ENCODE assay signal across 2 cellular contexts in the genomic region with DNA sequence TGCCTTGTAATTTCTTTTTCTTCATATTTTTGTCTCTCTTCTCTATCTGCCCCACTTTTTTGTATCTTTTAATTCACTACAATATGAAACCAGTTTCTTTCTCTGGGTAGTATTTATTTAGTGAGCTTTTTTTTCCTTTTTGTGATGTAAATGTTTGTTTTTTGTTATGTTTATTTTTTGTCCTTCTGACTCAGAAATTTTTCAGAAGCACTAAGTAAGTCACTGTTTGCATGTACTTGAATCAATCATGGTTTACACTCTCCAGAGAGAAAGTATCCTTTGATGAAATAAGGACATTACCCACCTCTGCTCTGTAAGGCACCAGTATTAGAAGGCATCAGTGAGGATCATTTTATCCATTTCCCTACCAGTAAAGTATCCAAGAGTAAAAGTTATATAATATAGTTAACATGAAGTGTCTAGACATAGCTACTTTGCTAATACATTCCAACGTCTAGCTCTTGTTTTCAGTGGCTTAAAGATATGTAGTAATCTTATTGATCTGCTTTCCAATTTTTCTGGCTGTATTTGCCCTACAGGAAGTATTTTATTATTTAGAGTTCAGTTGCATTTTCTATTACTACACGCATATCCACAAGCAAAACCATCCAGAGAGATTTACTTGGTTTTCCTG.
TF ChIP-seq lines count a peak whose summit lies in the region.

No MANE protein-coding gene starts in this region.

TF ChIP-seq in A549, 52 proteins besides CTCF, POLR2A, EP300 and RAD21 (continued from another document):
- TF ChIP-seq RARB (CRISPR knock-in tag; IDR thresholded peaks at IDR 0.05) (no peak), TP53 (CRISPR knock-in tag; IDR thresholded peaks at IDR 0.05) (no peak), PHF8 (IDR thresholded peaks at IDR 0.05; ENCODE audit: borderline replicate concordance, low read depth) (no peak), CBX8 (IDR thresholded peaks at IDR 0.05) (no peak)

TF ChIP-seq in WTC11, 78 proteins besides CTCF, POLR2A, EP300 and RAD21 (continued from another document):
- TF ChIP-seq, protein P1, sequence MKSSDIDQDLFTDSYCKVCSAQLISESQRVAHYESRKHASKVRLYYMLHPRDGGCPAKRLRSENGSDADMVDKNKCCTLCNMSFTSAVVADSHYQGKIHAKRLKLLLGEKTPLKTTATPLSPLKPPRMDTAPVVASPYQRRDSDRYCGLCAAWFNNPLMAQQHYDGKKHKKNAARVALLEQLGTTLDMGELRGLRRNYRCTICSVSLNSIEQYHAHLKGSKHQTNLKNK (CRISPR knock-in tag; IDR thresholded peaks at IDR 0.05) = no peak
TF ChIP-seq in WTC11: peak in this region for 0.
